In genomic region chrX:57265126-57265525, GRCh38 we compare ENCODE assay signal across 35 cellular contexts. TPM values are rescaled to one million over a fixed set of nuclear protein-coding genes. Genes with fewer than 3 reads are reported as not detected.
"Had no signal": no experiment of that assay in that cellular context is flagged by ENCODE, and none has a peak within 500 bp of the region (broad histone marks: within the 10 kb centered on the region; RNA-seq: fewer than 3 reads in every experiment).

No MANE protein-coding gene starts in this region.

- H3K36me3 ChIP-seq: MG63 had no signal

- H3K9me3 ChIP-seq: MG63 had no signal

- DNase-seq: Karpas-422, Kasumi-1, MG63, MM.1S, MV-4-11, NCI-H1048, NCI-H1092, NCI-H1092 treated with DMSO at 0.1 percent for 48 hours, NCI-H1105, NCI-H1105 treated with DMSO at 0.1 percent for 48 hours, NCI-H1417, NCI-H1417 treated with DMSO at 0.1 percent for 48 hours, NCI-H1436, NCI-H1436 treated with DMSO at 0.1 percent for 48 hours, NCI-H146, NCI-H1694, NCI-H1694 treated with DMSO at 0.1 percent for 48 hours, NCI-H187, NCI-H187 treated with DMSO at 0.1 percent for 48 hours, NCI-H1930, NCI-H2029, NCI-H2029 treated with DMSO at 0.1 percent for 48 hours, NCI-H2081, NCI-H2081 treated with DMSO at 0.1 percent for 48 hours, NCI-H2107, NCI-H2171, NCI-H2171 treated with DMSO at 0.1 percent for 48 hours, NCI-H2227 treated with DMSO at 0.1 percent for 48 hours, NCI-H226, NCI-H345, NCI-H446, NCI-H446 treated with DMSO at 0.1 percent for 48 hours, NCI-H510A had no signal

- H3K27ac ChIP-seq: KMS-11 had no signal

- H3K27me3 ChIP-seq: MG63 had no signal

- H3K4me3 ChIP-seq: MG63 had no signal

RNA-seq across cellular contexts. Expression of gene FAAH2, which starts 21.4 kb away (rescaled TPM):
- total RNA-seq: LHCN-M2 had no signal
